ENCODE assay signal across 13 cellular contexts in the genomic region with DNA sequence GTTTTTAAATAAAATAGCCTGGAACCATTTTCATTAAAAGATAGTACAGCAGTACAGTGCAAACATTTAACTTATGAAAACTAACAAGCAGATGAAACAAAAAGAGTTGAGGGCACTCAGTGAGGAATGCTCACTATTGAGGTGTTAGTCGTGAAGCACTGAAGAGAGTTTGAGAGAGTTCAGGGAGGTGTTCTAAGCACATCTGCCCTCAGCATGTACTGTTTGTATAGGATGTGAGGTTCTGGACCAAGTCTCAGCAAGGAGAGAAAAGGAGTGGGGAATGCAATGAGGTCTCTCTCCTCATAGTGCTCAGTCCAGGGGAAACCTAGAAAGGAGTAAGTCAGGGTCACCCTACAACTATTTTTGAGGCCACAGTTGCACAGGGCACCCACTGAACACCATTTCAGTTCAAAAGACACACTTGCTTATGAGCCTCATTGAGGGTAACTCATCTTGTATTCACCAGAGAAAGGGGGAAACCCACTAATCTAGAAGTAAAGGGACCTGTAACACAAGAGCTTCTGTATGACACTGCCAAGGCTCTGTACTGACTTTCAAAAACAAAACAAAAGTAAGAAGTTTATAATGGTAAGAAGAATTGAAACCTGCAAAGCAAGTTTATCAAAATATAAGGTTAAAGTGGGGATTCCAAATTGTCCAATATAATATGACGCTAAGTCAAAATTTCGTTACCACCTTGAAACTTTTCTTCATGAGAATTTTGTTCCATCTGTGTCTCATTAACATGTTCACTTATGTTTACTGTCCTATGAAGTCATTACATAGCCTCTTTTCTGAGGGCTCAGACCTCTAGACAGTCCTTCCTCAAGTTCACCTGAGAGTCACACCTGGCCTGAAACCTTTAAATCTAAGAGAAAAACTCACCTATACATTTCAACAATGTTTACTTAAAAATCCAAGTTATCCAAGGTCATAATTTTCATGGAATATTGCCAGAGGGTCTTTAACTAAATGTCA.
DNase-seq lines count a peak whose midpoint lies in the region; ATAC-seq and TF ChIP-seq lines count a peak whose summit lies in the region.
"Had no signal": no experiment of that assay in that cellular context is flagged by ENCODE, and none has a peak within 500 bp of the region (broad histone marks: within the 10 kb centered on the region; RNA-seq: fewer than 3 reads in every experiment).

No MANE protein-coding gene starts in this region.

- H3K4me3 ChIP-seq in CD8-positive, alpha-beta memory T cell (ENCODE audit: low read length): no peak overlapping the region
- H3K4me3 ChIP-seq in gastroesophageal sphincter (no peak overlapping the region), mesendoderm (ENCODE audit: low read length) (no peak overlapping the region)
- H3K4me3 ChIP-seq: coronary artery, ovary had no signal

- H3K4ac ChIP-seq in mesendoderm (ENCODE audit: low read depth, low read length): no peak overlapping the region

- H3K27ac ChIP-seq in CD8-positive, alpha-beta memory T cell (ENCODE audit: low read depth, low read length): no peak overlapping the region
- no peak overlapping the region for H3K27ac ChIP-seq in gastroesophageal sphincter
- H3K27ac ChIP-seq in mesendoderm (ENCODE audit: low read depth, low read length): no peak overlapping the region
- H3K27ac ChIP-seq: coronary artery, foreskin keratinocyte, ovary had no signal

- no peaks in the 10 kb centered on the region for H3K27me3 ChIP-seq in CD8-positive, alpha-beta memory T cell (ENCODE audit: insufficient read depth, low read length, poor library complexity, severe bottlenecking)
- H3K27me3 ChIP-seq in gastroesophageal sphincter (no peaks in the 10 kb centered on the region), mesendoderm (ENCODE audit: insufficient read depth, low read length, poor library complexity) (no peaks in the 10 kb centered on the region)
- H3K27me3 ChIP-seq: ovary had no signal

- DNase-seq in CD8-positive, alpha-beta memory T cell: peak in 1 of 5 donors; percentile 49
- DNase-seq in activated naive CD4-positive, alpha-beta T cell treated with anti-CD3 and anti-CD28 coated beads, Interleukin-2, amount 50 U/mL, for 72 hours (ENCODE audit: low spot score in 2 of 2): no peak
- no peak for DNase-seq in chondrocyte (ENCODE audit: low spot score)
- no peak for DNase-seq in cerebellum (ENCODE audit: low spot score)
- DNase-seq in mesendoderm: no peak
- DNase-seq: foreskin keratinocyte, H9, NCI-H1436, ovary had no signal

- TF ChIP-seq POLR2A in gastroesophageal sphincter (IDR thresholded peaks at IDR 0.05): no peak

- H2BK5ac ChIP-seq in mesendoderm (ENCODE audit: low read length): no peak overlapping the region

- ATAC-seq in GM19043 (IDR thresholded peaks at IDR 0.05; ENCODE audit: low read depth, unreplicated experiment) (peak; percentile 60), HG02981 (IDR thresholded peaks at IDR 0.05; ENCODE audit: unreplicated experiment) (peak; percentile 70), gastroesophageal sphincter (no peak)
- peak; percentile 73 to 78 for ATAC-seq in activated naive CD4-positive, alpha-beta T cell treated with anti-CD3 and anti-CD28 coated beads, Interleukin-2, amount 50 U/mL, for 72 hours
- ATAC-seq: foreskin keratinocyte had no signal

- H3K79me2 ChIP-seq in mesendoderm (ENCODE audit: control insufficient read depth, insufficient read depth, low read length): no peaks in the 10 kb centered on the region

- H2AK5ac ChIP-seq in mesendoderm (ENCODE audit: low read length): no peak overlapping the region

- 56 to 63% methylated on average over 3 of the region's 3 CpGs for WGBS in gastroesophageal sphincter (ENCODE audit: low coverage in 1 of 2), 2 donors
- no CpG with 5 or more reads among the region's 3 CpGs for WGBS in mesendoderm (ENCODE audit: extremely low coverage, insufficient coverage, low lambda C conversion rate)

- H3K36me3 ChIP-seq in CD8-positive, alpha-beta memory T cell (ENCODE audit: insufficient read depth, low read length): no peaks in the 10 kb centered on the region
- H3K36me3 ChIP-seq in gastroesophageal sphincter: no peaks in the 10 kb centered on the region
- no peaks in the 10 kb centered on the region for H3K36me3 ChIP-seq in mesendoderm (ENCODE audit: control insufficient read depth, insufficient read depth, low read length)
- H3K36me3 ChIP-seq: ovary had no signal

- H3K4me2 ChIP-seq in mesendoderm (ENCODE audit: low read length): no peak overlapping the region

- peak overlapping the region in 3 of 7 donors; percentile 0 to 42 (median 4) for H3K4me3 Mint-ChIP-seq in CD8-positive, alpha-beta memory T cell
- no peak overlapping the region for H3K4me3 Mint-ChIP-seq in chondrocyte (ENCODE audit: unreplicated experiment)
- H3K4me3 Mint-ChIP-seq: H9 had no signal

- H3K18ac ChIP-seq in mesendoderm (ENCODE audit: low read length): no peak overlapping the region

- H3K9ac ChIP-seq in mesendoderm (ENCODE audit: low read length): no peak overlapping the region

- TF ChIP-seq CTCF in chondrocyte (IDR thresholded peaks at IDR 0.05) (no peak), gastroesophageal sphincter (IDR thresholded peaks at IDR 0.05) (no peak)

- no peak overlapping the region for H4K8ac ChIP-seq in mesendoderm (ENCODE audit: low read depth, low read length)

- CTCF ChIA-PET in CD8-positive, alpha-beta memory T cell (lab: Charles Lee): interaction anchor here (1.9 kb wide), 1 partner anchor 12 kb away, joined by 5 read pairs; no protein-coding TSS in a partner anchor

- no peak for TF ChIP-seq EP300 in gastroesophageal sphincter (IDR thresholded peaks at IDR 0.05)

- H3K27ac Mint-ChIP-seq in CD8-positive, alpha-beta memory T cell: peak overlapping the region; percentile 55 to 91 (median 78)
- peak overlapping the region; percentile 89 to 92 for H3K27ac Mint-ChIP-seq in activated naive CD4-positive, alpha-beta T cell treated with anti-CD3 and anti-CD28 coated beads, Interleukin-2, amount 50 U/mL, for 72 hours
- H3K27ac Mint-ChIP-seq in chondrocyte (ENCODE audit: unreplicated experiment): no peak overlapping the region
- H3K27ac Mint-ChIP-seq: H9 had no signal

- H3K79me1 ChIP-seq in mesendoderm (ENCODE audit: low read length): no peaks in the 10 kb centered on the region

- POLR2A ChIA-PET in CD8-positive, alpha-beta memory T cell (lab: Charles Lee): no interaction called here

- peaks cover 0 to 2% of the 10 kb centered on the region in 2 donors for H3K27me3 Mint-ChIP-seq in CD8-positive, alpha-beta memory T cell
- no peaks in the 10 kb centered on the region for H3K27me3 Mint-ChIP-seq in chondrocyte (ENCODE audit: low read depth)

- H3K56ac ChIP-seq in mesendoderm (ENCODE audit: low read length): no peak overlapping the region

- H3K9me3 Mint-ChIP-seq in CD8-positive, alpha-beta memory T cell: peaks cover 23 to 33% (median 29%) of the 10 kb centered on the region in 5 donors
- peaks cover 29 to 35% of the 10 kb centered on the region in 2 donors for H3K9me3 Mint-ChIP-seq in activated naive CD4-positive, alpha-beta T cell treated with anti-CD3 and anti-CD28 coated beads, Interleukin-2, amount 50 U/mL, for 72 hours
- peaks cover 21% of the 10 kb centered on the region for H3K9me3 Mint-ChIP-seq in chondrocyte (ENCODE audit: low read depth)

- no peak overlapping the region for H2BK15ac ChIP-seq in mesendoderm (replicated peaks; ENCODE audit: low read depth)

- H2BK120ac ChIP-seq in mesendoderm (ENCODE audit: low read depth, low read length): no peak overlapping the region

- peaks cover 59% of the 10 kb centered on the region for H3K4me1 ChIP-seq in CD8-positive, alpha-beta memory T cell (ENCODE audit: insufficient read depth, low read length)
- H3K4me1 ChIP-seq in gastroesophageal sphincter: no peaks in the 10 kb centered on the region
- no peaks in the 10 kb centered on the region for H3K4me1 ChIP-seq in mesendoderm (ENCODE audit: control insufficient read depth, low read depth, low read length)
- H3K4me1 ChIP-seq: foreskin keratinocyte had no signal

- peaks cover 68 to 80% (median 74%) of the 10 kb centered on the region in 3 donors for H3K4me1 Mint-ChIP-seq in CD8-positive, alpha-beta memory T cell
- no peaks in the 10 kb centered on the region for H3K4me1 Mint-ChIP-seq in chondrocyte (ENCODE audit: low read depth)

- H3K23ac ChIP-seq in mesendoderm (ENCODE audit: low read length): no peak overlapping the region

- H3K9me3 ChIP-seq in CD8-positive, alpha-beta memory T cell (ENCODE audit: low read length): peaks cover 19% of the 10 kb centered on the region
- H3K9me3 ChIP-seq in gastroesophageal sphincter: peaks cover 0 to 11% (median 0%) of the 10 kb centered on the region in 3 donors
- H3K9me3 ChIP-seq: ovary had no signal

- H4K5ac ChIP-seq in mesendoderm (ENCODE audit: low read length): no peak overlapping the region

- H3K36me3 Mint-ChIP-seq in CD8-positive, alpha-beta memory T cell: peaks cover 7 to 38% (median 25%) of the 10 kb centered on the region in 3 donors
- H3K36me3 Mint-ChIP-seq in activated naive CD4-positive, alpha-beta T cell treated with anti-CD3 and anti-CD28 coated beads, Interleukin-2, amount 50 U/mL, for 72 hours: peaks cover 35 to 65% of the 10 kb centered on the region in 2 donors
- peaks cover 4% of the 10 kb centered on the region for H3K36me3 Mint-ChIP-seq in chondrocyte (ENCODE audit: low read depth)
